Comparison of ENCODE assay signal across 7 cellular contexts in the genomic region with DNA sequence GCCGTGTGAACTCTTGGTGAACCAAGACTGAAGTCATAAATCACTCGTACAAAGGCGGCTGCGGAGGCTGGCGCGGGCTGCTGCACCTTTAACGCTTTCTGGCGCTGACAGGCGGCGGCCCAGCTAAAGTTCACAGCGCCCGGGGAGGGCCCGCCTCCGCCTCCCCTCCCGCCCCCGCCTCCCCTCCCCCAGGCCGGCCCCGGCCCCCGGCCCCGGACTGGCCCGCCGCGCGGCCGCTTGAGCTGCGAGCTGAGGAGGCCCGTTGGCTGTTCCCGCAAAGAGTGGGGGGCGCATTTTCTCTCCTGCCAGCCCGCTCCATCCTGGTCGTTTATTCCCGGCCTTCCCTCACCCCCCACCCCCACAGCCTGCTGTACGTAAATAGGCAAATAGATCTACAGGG.
DNase-seq lines count a peak whose midpoint lies in the region; ATAC-seq, FAIRE-seq and TF ChIP-seq lines count a peak whose summit lies in the region.
"Not testable (repeated sequence)": the region's sequence is repeated elsewhere in the genome, so short reads cannot be mapped to it uniquely, and the experiment has no call there.

No MANE protein-coding gene starts in this region.

- not testable (repeated sequence) for H3K9me3 ChIP-seq in Panc1 (ENCODE audit: control insufficient read depth, insufficient read depth, low read depth, low read length); K562 (replicated peaks; ENCODE audit: control insufficient read depth, insufficient read depth, low read depth, low read length); kidney (ENCODE audit: control insufficient read depth in 1 of 2, low read length in 2 of 2)

- not testable (repeated sequence) for H3K9me3 Mint-ChIP-seq in natural killer cell, type B pancreatic cell

- H3K9me1 ChIP-seq in K562 (ENCODE audit: control insufficient read depth, insufficient read depth, low read length) = not testable (repeated sequence)

- not testable (repeated sequence) for TF ChIP-seq CTCF in Panc1 (IDR thresholded peaks at IDR 0.05); K562 (IDR thresholded peaks at IDR 0.05 in 2 of 3, conservative IDR thresholded peaks at IDR 0.05 in 1 of 3; ENCODE audit: insufficient read depth in 2 of 3, low read depth in 1 of 3, low read length in 3 of 3); kidney (IDR thresholded peaks at IDR 0.05; ENCODE audit: borderline replicate concordance, extremely low read depth, insufficient read depth); natural killer cell (IDR thresholded peaks at IDR 0.05); type B pancreatic cell (conservative IDR thresholded peaks at IDR 0.05)

- intact Hi-C loops in Panc1 (cut with micrococcal nuclease; ENCODE audit: unreplicated experiment); K562 (cut with micrococcal nuclease); Right ventricle myocardium inferior (cut with DNase I); kidney (cut with DNase I); natural killer cell (cut with micrococcal nuclease); sciatic nerve (cut with DNase I): not testable (repeated sequence)

- not testable (repeated sequence) for TF ChIP-seq RAD21 in K562 (CRISPR knock-in tag; conservative IDR thresholded peaks at IDR 0.05 in 1 of 2, IDR thresholded peaks at IDR 0.05 in 1 of 2)

- not testable (repeated sequence) for BruUV-seq in Panc1 (replicated peaks; lab: Mats Ljungman, UMichigan); K562 (replicated peaks; lab: Mats Ljungman, UMichigan)

- in situ Hi-C loops in Panc1 (cut with HindIII; ENCODE audit: low pct_unique_long_range_greater_than_20kb, low sequenced_read_pairs); K562 (cut with MboI): not testable (repeated sequence)

- H3K27me3 ChIP-seq in Panc1 (ENCODE audit: control insufficient read depth, insufficient read depth, low read length); K562 (ENCODE audit: control insufficient read depth in 2 of 2, insufficient read depth in 2 of 2, low read length in 2 of 2): not testable (repeated sequence)

- not testable (repeated sequence) for H4K20me1 ChIP-seq in K562 (replicated peaks; ENCODE audit: control insufficient read depth, insufficient read depth, low read length)

- POLR2A ChIA-PET in Panc1 (lab: Charles Lee); K562 (lab: Yijun Ruan, JAX): not testable (repeated sequence)

- not testable (repeated sequence) for TF ChIP-seq EP300 in K562 (IDR thresholded peaks at IDR 0.05; ENCODE audit: low read length)

- H3K4me1 ChIP-seq in Panc1 (ENCODE audit: control insufficient read depth, insufficient read depth, low read length); K562 (replicated peaks in 1 of 2; ENCODE audit: control insufficient read depth in 2 of 2, insufficient read depth in 2 of 2, low read length in 2 of 2); kidney (ENCODE audit: control insufficient read depth in 1 of 2, insufficient read depth in 1 of 2, low read depth in 1 of 2, low read length in 2 of 2): not testable (repeated sequence)

- not testable (repeated sequence) for H3K4me3 ChIP-seq in Panc1 (ENCODE audit: low read depth in 2 of 2, low read length in 2 of 2); K562; kidney (ENCODE audit: low read length in 2 of 2)

- H3K4me2 ChIP-seq in K562 (ENCODE audit: insufficient read depth, low read length) = not testable (repeated sequence)

- not testable (repeated sequence) for H3K36me3 ChIP-seq in Panc1 (ENCODE audit: control insufficient read depth, insufficient read depth, low read length); K562 (ENCODE audit: control insufficient read depth, insufficient read depth, low read length); kidney (ENCODE audit: control insufficient read depth in 1 of 2, insufficient read depth in 2 of 2, low read length in 2 of 2)

- CTCF ChIA-PET in Panc1 (lab: Charles Lee); K562 (lab: Yijun Ruan, JAX; ENCODE audit: low intra/inter-chr PET ratio): not testable (repeated sequence)

- H3K79me2 ChIP-seq in K562 (ENCODE audit: control insufficient read depth, insufficient read depth, low read length) = not testable (repeated sequence)

- H3K27ac Mint-ChIP-seq in natural killer cell, type B pancreatic cell: not testable (repeated sequence)

- not testable (repeated sequence) for H2AFZ ChIP-seq in K562 (ENCODE audit: low read depth, low read length)

- 0% methylated on average over 1 of the region's 33 CpGs for WGBS in K562 (ENCODE audit: insufficient coverage, low coverage, missing lambda C conversion rate)

- not testable (repeated sequence) for DNase-seq in Panc1 (ENCODE audit: low read depth, low spot score); K562 (ENCODE audit: extremely low read depth in 1 of 4, low spot score in 3 of 4); natural killer cell
- DNase-seq in Right ventricle myocardium inferior (ENCODE audit: missing footprints) (peak; percentile 9), kidney (peak; percentile 31), sciatic nerve (ENCODE audit: low spot score) (peak; percentile 25), type B pancreatic cell (ENCODE audit: extremely low spot score, unreplicated experiment) (peak; percentile 60)

- not testable (repeated sequence) for H3K4me1 Mint-ChIP-seq in natural killer cell; type B pancreatic cell (ENCODE audit: unreplicated experiment)

- H3K36me3 Mint-ChIP-seq in natural killer cell, type B pancreatic cell: not testable (repeated sequence)

- H3K9ac ChIP-seq in K562 (ENCODE audit: insufficient read depth in 1 of 2, low read depth in 2 of 2, low read length in 2 of 2); kidney (ENCODE audit: low read length in 2 of 2): not testable (repeated sequence)

- FAIRE-seq in K562 (lab: Jason Lieb, UNC); kidney (lab: Jason Lieb, UNC): not testable (repeated sequence)

- peak; percentile 34; the same call in 1 of the 2 replicates for ATAC-seq in Panc1
- peak; percentile 99 for ATAC-seq in K562
- not testable (repeated sequence) for ATAC-seq in Right ventricle myocardium inferior, sciatic nerve
- peak in 2 of 3 donors; percentile 35 to 62 for ATAC-seq in natural killer cell

- H3K4me3 Mint-ChIP-seq in natural killer cell, type B pancreatic cell: not testable (repeated sequence)

- not testable (repeated sequence) for H3K27ac ChIP-seq in Panc1 (ENCODE audit: low read length); K562 (ENCODE audit: extremely low read depth, low read depth, low read length); kidney (ENCODE audit: low read depth in 2 of 2, low read length in 2 of 2)

- not testable (repeated sequence) for H3K27me3 Mint-ChIP-seq in natural killer cell (ENCODE audit: low read depth in 2 of 2); type B pancreatic cell

- TF ChIP-seq POLR2A in K562 (conservative IDR thresholded peaks at IDR 0.05) = not testable (repeated sequence)

TF ChIP-seq in K562, 482 proteins besides CTCF, POLR2A, EP300 and RAD21:
- TF ChIP-seq, protein P1, sequence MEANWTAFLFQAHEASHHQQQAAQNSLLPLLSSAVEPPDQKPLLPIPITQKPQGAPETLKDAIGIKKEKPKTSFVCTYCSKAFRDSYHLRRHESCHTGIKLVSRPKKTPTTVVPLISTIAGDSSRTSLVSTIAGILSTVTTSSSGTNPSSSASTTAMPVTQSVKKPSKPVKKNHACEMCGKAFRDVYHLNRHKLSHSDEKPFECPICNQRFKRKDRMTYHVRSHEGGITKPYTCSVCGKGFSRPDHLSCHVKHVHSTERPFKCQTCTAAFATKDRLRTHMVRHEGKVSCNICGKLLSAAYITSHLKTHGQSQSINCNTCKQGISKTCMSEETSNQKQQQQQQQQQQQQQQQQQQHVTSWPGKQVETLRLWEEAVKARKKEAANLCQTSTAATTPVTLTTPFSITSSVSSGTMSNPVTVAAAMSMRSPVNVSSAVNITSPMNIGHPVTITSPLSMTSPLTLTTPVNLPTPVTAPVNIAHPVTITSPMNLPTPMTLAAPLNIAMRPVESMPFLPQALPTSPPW (CRISPR knock-in tag; IDR thresholded peaks at IDR 0.05) = peak; percentile 20; the same call in 1 of the 2 replicates
